In the genomic region with DNA sequence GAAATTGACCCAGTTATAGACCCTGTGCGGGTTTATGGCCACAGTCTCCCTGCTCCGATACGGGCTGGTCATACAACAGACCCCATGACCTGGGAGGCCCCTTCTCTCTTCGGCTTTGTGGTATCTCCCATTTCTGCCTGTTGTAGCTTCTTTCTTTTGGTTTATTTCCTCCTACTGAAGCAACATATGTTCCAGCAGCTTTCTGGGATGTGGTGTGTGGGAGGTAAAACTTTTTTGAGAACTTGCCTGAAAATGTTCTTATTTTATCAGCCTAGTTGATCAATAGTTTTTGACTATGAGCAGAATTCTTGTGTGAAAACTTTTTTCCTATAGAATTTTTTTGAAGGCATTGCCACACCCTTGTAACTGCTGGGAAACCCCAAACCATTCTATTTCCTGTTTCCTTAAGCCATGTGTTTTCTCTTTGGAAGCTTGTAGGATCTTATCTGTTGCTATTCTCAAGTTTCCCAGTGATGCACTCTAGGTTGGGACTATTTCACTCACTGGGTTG, we compare ENCODE assay signal across 10 cellular contexts.
DNase-seq lines count a peak whose midpoint lies in the region; ATAC-seq lines count a peak whose summit lies in the region.
"Had no signal": no experiment of that assay in that cellular context is flagged by ENCODE, and none has a peak within 500 bp of the region (broad histone marks: within the 10 kb centered on the region; RNA-seq: fewer than 3 reads in every experiment).

No MANE protein-coding gene starts in this region.

- H3K36me3 ChIP-seq in adipocyte (ENCODE audit: control insufficient read depth, insufficient read depth, low read length, severe bottlenecking) = no peaks in the 10 kb centered on the region

- H3K4me1 ChIP-seq in adipocyte (ENCODE audit: control insufficient read depth, insufficient read depth, low read length) = no peaks in the 10 kb centered on the region

- DNase-seq in SKM-1 treated with dmso at 0.1 percent for 144 hours (lab: John Stamatoyannopoulos, UW; ENCODE audit: unreplicated experiment) (peak; percentile 16), SKM-1 (lab: John Stamatoyannopoulos, UW; ENCODE audit: unreplicated experiment) (no peak), adipocyte (ENCODE audit: low read depth) (peak; percentile 79), inferior parietal cortex (ENCODE audit: extremely low spot score) (peak; percentile 30), NCI-H187 (lab: John Stamatoyannopoulos, UW) (no peak)
- DNase-seq in activated effector memory CD4-positive, alpha-beta T cell treated with anti-CD3 and anti-CD28 coated beads, Interleukin-2, amount 50 U/mL, for 16 hours = no peak
- DNase-seq: cerebellar nuclear complex, T-cell had no signal

- ATAC-seq in HG03135 (IDR thresholded peaks at IDR 0.05; ENCODE audit: unreplicated experiment) (no peak), HG02571 (IDR thresholded peaks at IDR 0.05; ENCODE audit: unreplicated experiment) (no peak)
- ATAC-seq: T-cell had no signal

- no peaks in the 10 kb centered on the region for H3K27me3 ChIP-seq in adipocyte (replicated peaks; ENCODE audit: control insufficient read depth, insufficient read depth, low read length)

- no peak overlapping the region for H3K4me3 ChIP-seq in adipocyte (ENCODE audit: low read length)

- no peaks in the 10 kb centered on the region for H3K9me3 ChIP-seq in adipocyte (ENCODE audit: control insufficient read depth, low read length)

- no peak overlapping the region for H3K9ac ChIP-seq in adipocyte (ENCODE audit: low read length)

Comparison
In these comparisons a context has a peak if more than half of its experiments do, and no peak if none do; other contexts are left out.
1. DNase-seq: peak in SKM-1 treated with dmso at 0.1 percent for 144 hours (single experiment), adipocyte (single experiment) and inferior parietal cortex (single experiment); none in SKM-1 (single experiment), activated effector memory CD4-positive, alpha-beta T cell treated with anti-CD3 and anti-CD28 coated beads, Interleukin-2, amount 50 U/mL, for 16 hours (single experiment) and NCI-H187 (0 of 2).